ENCODE assay signal across 24 cellular contexts in the genomic region with DNA sequence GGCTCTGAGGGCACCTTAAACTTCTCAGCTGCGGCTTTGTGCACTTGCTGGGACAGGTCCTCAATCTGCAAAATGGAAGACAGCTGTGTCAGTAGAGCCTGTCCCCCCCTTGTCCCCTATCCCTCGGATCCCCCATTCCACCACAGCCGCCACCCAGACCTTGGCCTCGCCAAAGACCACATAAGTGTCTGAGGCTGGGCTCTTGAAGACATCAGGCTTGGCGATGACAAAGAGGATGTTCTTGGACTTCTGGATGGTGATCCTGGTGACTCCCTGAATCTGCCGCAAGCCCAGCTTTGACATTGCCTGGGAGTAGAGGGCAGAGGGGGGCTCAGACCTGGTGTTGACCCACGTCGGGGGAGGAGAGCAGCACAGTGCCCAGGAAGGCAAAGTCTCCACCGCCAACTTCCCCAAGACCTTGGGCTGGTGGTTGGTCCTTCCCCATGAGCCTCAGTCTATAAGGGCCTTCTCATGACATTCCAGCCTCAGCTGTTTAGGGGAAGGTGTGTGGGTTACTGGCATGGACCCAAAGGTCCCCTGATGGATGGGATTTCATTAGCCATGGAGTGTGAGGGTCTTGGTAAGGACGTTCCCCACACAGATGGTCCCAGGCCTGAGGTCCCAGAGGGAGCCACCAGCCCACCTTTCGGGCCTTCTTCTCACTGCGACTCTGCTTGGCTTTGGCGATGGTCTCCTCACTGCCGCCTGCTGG. TPM values are rescaled to one million over a fixed set of nuclear protein-coding genes. Genes with fewer than 3 reads are reported as not detected.
A peak's percentile ranks its signal among the peaks of the same experiment; 100 is the strongest.
DNase-seq lines count a peak whose midpoint lies in the region; ATAC-seq, FAIRE-seq and TF ChIP-seq lines count a peak whose summit lies in the region.
"Had no signal": no experiment of that assay in that cellular context is flagged by ENCODE, and none has a peak within 500 bp of the region (broad histone marks: within the 10 kb centered on the region; RNA-seq: fewer than 3 reads in every experiment).

No MANE protein-coding gene starts in this region.

- peak; percentile 9 for ATAC-seq in stimulated activated effector memory CD8-positive, alpha-beta T cell treated with anti-CD3 and anti-CD28 coated beads, Interleukin-12 subunit alpha, Interleukin-12 subunit beta, amount 100 ng/mL, for 72 hours
- no peak for ATAC-seq in HG03439 (IDR thresholded peaks at IDR 0.05; ENCODE audit: unreplicated experiment)
- no peak for ATAC-seq in GM21360 (IDR thresholded peaks at IDR 0.05; ENCODE audit: unreplicated experiment)
- ATAC-seq: HCT116 had no signal

- H3K36me3 Mint-ChIP-seq in IgD-negative memory B cell, result no peaks in the 10 kb centered on the region
- peaks cover 33% of the 10 kb centered on the region for H3K36me3 Mint-ChIP-seq in stimulated activated effector memory CD8-positive, alpha-beta T cell treated with anti-CD3 and anti-CD28 coated beads, Interleukin-12 subunit alpha, Interleukin-12 subunit beta, amount 100 ng/mL, for 72 hours
- H3K36me3 Mint-ChIP-seq: memory B cell; natural killer cell treated with Interleukin-12 subunit alpha and Interleukin-12 subunit beta and Interleukin-15 and Interleukin-18, amount 100 ng/mL, for 72 hours had no signal

- peak overlapping the region in 2 of 3 donors; percentile 16 to 47 for H3K27ac Mint-ChIP-seq in IgD-negative memory B cell
- H3K27ac Mint-ChIP-seq in stimulated activated effector memory CD8-positive, alpha-beta T cell treated with anti-CD3 and anti-CD28 coated beads, Interleukin-12 subunit alpha, Interleukin-12 subunit beta, amount 100 ng/mL, for 72 hours, result peak overlapping the region; percentile 32
- H3K27ac Mint-ChIP-seq: natural killer cell treated with Interleukin-12 subunit alpha and Interleukin-12 subunit beta and Interleukin-15 and Interleukin-18, amount 100 ng/mL, for 72 hours had no signal

- intact Hi-C loops in dorsolateral prefrontal cortex (cut with DNase I), result loop anchor here in 1 of 2 donors (2.0 kb wide), 1 partner anchor 54 kb away; no protein-coding TSS in a partner anchor

- no peaks in the 10 kb centered on the region for H3K9me3 Mint-ChIP-seq in IgD-negative memory B cell
- H3K9me3 Mint-ChIP-seq in stimulated activated effector memory CD8-positive, alpha-beta T cell treated with anti-CD3 and anti-CD28 coated beads, Interleukin-12 subunit alpha, Interleukin-12 subunit beta, amount 100 ng/mL, for 72 hours, result no peaks in the 10 kb centered on the region
- H3K9me3 Mint-ChIP-seq: activated T-helper 1 cell treated with anti-CD3 and anti-CD28 coated beads, Interleukin-12 subunit alpha, Interleukin-12 subunit beta, Interleukin-2, Interleukin-4 antibody, amounts not matched to agents 30 ng/mL and 10 ng/mL and 1 ng/mL, durations not matched to agents 14 hours and 24 hours and 36 hours; memory B cell; natural killer cell treated with Interleukin-12 subunit alpha and Interleukin-12 subunit beta and Interleukin-15 and Interleukin-18, amount 100 ng/mL, for 72 hours had no signal

- peak overlapping the region in 53 of 59 donors; percentile 29 to 93 (median 82) for H3K27ac ChIP-seq in dorsolateral prefrontal cortex
- H3K27ac ChIP-seq: psoas muscle, SK-N-MC, spleen had no signal

- peak; percentile 60 for DNase-seq in activated effector memory CD4-positive, alpha-beta T cell treated with anti-CD3 and anti-CD28 coated beads, Interleukin-2, amount 50 U/mL, for 16 hours
- no peak for DNase-seq in activated effector memory CD4-positive, alpha-beta T cell treated with Interleukin-2 at 50 U/mL for 16 hours
- DNase-seq in dorsolateral prefrontal cortex, result peak in 2 of 10 donors; percentile 9 to 27
- no peak for DNase-seq in stimulated activated effector memory CD8-positive, alpha-beta T cell treated with anti-CD3 and anti-CD28 coated beads, Interleukin-12 subunit alpha, Interleukin-12 subunit beta, amount 100 ng/mL, for 72 hours (ENCODE audit: low spot score in 2 of 2)
- DNase-seq in frontal cortex (ENCODE audit: low spot score in 2 of 2), result no peak
- DNase-seq: activated CD4-positive, alpha-beta T cell treated with anti-CD3 and anti-CD28 coated beads, Interleukin-2, amount 50 U/mL, for 48 hours; hippocampal formation; KG1; NCI-H2029; psoas muscle; spleen; stimulated activated CD8-positive, alpha-beta memory T cell treated with anti-CD3 and anti-CD28 coated beads, Interleukin-4, amount 100 ng/mL, for 48 hours had no signal

- no peak overlapping the region for H3K4me3 ChIP-seq in dorsolateral prefrontal cortex
- H3K4me3 ChIP-seq: psoas muscle, SK-N-MC, spleen, tibial nerve had no signal

- H3K27me3 ChIP-seq in dorsolateral prefrontal cortex, result no peaks in the 10 kb centered on the region
- H3K27me3 ChIP-seq: spleen, tibial nerve had no signal

- peaks cover 0 to 3% (median 0%) of the 10 kb centered on the region in 3 donors for H3K4me1 Mint-ChIP-seq in IgD-negative memory B cell
- H3K4me1 Mint-ChIP-seq in stimulated activated effector memory CD8-positive, alpha-beta T cell treated with anti-CD3 and anti-CD28 coated beads, Interleukin-12 subunit alpha, Interleukin-12 subunit beta, amount 100 ng/mL, for 72 hours, result peaks cover 23% of the 10 kb centered on the region

- H3K4me3 Mint-ChIP-seq in IgD-negative memory B cell, result no peak overlapping the region
- no peak overlapping the region for H3K4me3 Mint-ChIP-seq in stimulated activated effector memory CD8-positive, alpha-beta T cell treated with anti-CD3 and anti-CD28 coated beads, Interleukin-12 subunit alpha, Interleukin-12 subunit beta, amount 100 ng/mL, for 72 hours
- H3K4me3 Mint-ChIP-seq: activated T-helper 1 cell treated with anti-CD3 and anti-CD28 coated beads, Interleukin-12 subunit alpha, Interleukin-12 subunit beta, Interleukin-2, Interleukin-4 antibody, amounts not matched to agents 30 ng/mL and 10 ng/mL and 1 ng/mL, durations not matched to agents 14 hours and 24 hours and 36 hours; memory B cell; natural killer cell treated with Interleukin-12 subunit alpha and Interleukin-12 subunit beta and Interleukin-15 and Interleukin-18, amount 100 ng/mL, for 72 hours had no signal

- TF ChIP-seq CTCF in dorsolateral prefrontal cortex (IDR thresholded peaks at IDR 0.05 in 54 of 56, conservative IDR thresholded peaks at IDR 0.05 in 2 of 56; ENCODE audit: low read depth in 1 of 56, partially characterized antibody in 56 of 56), result no peak

- no peaks in the 10 kb centered on the region for H3K27me3 Mint-ChIP-seq in IgD-negative memory B cell
- H3K27me3 Mint-ChIP-seq: memory B cell; natural killer cell treated with Interleukin-12 subunit alpha and Interleukin-12 subunit beta and Interleukin-15 and Interleukin-18, amount 100 ng/mL, for 72 hours had no signal

- FAIRE-seq in frontal cortex (lab: Jason Lieb, UNC), result no peak
- FAIRE-seq: astrocyte, colon, RCC 7860 had no signal

RNA-seq across cellular contexts. Expression of a gene that starts 7.7 kb away (rescaled TPM):
- not detected for polyA plus RNA-seq in IgD-negative memory B cell
- 100 to 1,000 TPM in 34 of 120 experiments, 10 to 100 TPM in 86; 52.6 to 238 (median 83.3) TPM for total RNA-seq in dorsolateral prefrontal cortex
- 4.9 TPM for total RNA-seq in frontal cortex

RNA-seq across cellular contexts. Expression of a gene that starts 30.4 kb away (rescaled TPM):
- 50.5 TPM for polyA plus RNA-seq in IgD-negative memory B cell
- total RNA-seq in dorsolateral prefrontal cortex, result 10 to 100 TPM; 39.3 to 66.1 (median 52.5) TPM
- 60.7 TPM for total RNA-seq in frontal cortex
